Comparison of ENCODE assay signal across 10 cellular contexts in the genomic region with DNA sequence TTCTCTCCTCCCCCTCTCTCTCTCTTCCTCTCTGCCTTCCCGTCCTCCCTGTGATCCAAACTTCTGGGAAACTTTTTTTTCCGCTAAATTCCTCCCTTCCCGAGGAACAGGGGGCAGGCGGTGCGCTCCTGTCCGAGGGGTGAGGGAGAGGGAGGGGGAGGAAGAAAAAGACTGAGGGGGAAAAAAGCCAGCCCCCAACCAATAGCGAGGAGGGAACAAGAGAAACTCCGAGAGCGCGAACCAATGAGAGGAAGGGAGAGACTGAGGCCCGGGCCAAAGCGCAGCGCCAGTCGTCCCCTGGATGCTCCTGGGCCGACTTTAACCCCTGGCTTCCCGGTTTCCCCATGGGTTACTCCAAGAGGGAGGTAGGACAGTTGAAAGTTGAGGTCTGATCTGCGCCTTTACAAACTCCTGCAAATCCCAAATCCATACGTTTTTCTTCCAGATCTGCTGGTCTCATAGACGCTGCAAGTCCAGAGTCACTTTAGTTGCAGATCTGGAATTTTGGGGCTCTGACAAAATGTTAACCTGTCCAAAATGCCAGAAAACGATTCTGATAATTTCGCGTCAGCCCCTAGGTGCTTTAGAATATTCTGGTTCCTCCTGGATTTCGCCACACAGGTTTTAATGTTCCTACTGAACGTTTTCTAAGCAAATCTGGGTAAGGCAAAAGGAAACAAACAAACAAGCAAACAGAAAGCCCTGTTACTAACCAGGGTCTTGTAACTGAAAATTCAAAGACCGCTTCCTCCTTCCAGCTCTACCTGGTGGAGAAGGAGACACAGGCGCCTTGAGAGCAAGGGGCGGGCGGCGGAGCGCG. TPM values are rescaled to one million over a fixed set of nuclear protein-coding genes. Genes with fewer than 3 reads are reported as not detected.
DNase-seq lines count a peak whose midpoint lies in the region; ATAC-seq, FAIRE-seq and TF ChIP-seq lines count a peak whose summit lies in the region.
"Had no signal": no experiment of that assay in that cellular context is flagged by ENCODE, and none has a peak within 500 bp of the region (broad histone marks: within the 10 kb centered on the region; RNA-seq: fewer than 3 reads in every experiment).

A gene (minus strand): TSS at position 158 of the 820 bp plus-strand sequence. CDS start 548 bp downstream, outside the sequence.

- TF ChIP-seq POLR2A in endothelial cell of umbilical vein (IDR thresholded peaks at IDR 0.05; ENCODE audit: low read depth, low read length) = no peak

- H3K36me3 Mint-ChIP-seq in naive thymus-derived CD4-positive, alpha-beta T cell = peaks cover 0 to 17% (median 4%) of the 10 kb centered on the region in 5 donors

- H3K36me3 ChIP-seq in endothelial cell of umbilical vein (ENCODE audit: control insufficient read depth in 2 of 2, extremely low read depth in 1 of 2, insufficient read depth in 2 of 2, low read length in 2 of 2) (no peaks in the 10 kb centered on the region), aorta (ENCODE audit: control insufficient read depth in 1 of 2, insufficient read depth in 2 of 2, low read length in 1 of 2) (no peaks in the 10 kb centered on the region)
- H3K36me3 ChIP-seq in naive thymus-derived CD4-positive, alpha-beta T cell (ENCODE audit: control insufficient read depth in 2 of 3, insufficient read depth in 3 of 3, low read length in 3 of 3) = no peaks in the 10 kb centered on the region

- peaks cover 0 to 56% (median 11%) of the 10 kb centered on the region in 11 donors for H3K9me3 Mint-ChIP-seq in naive thymus-derived CD4-positive, alpha-beta T cell

- H3K27ac ChIP-seq in endothelial cell of umbilical vein (ENCODE audit: insufficient read depth, low read depth, low read length) (no peak within 1 kb of the TSS), aorta (ENCODE audit: low read depth in 1 of 2, low read length in 2 of 2) (no peak within 1 kb of the TSS)
- no peak within 1 kb of the TSS for H3K27ac ChIP-seq in naive thymus-derived CD4-positive, alpha-beta T cell (ENCODE audit: low read depth, low read length)

- no peak within 1 kb of the TSS for H3K9ac ChIP-seq in endothelial cell of umbilical vein (replicated peaks; ENCODE audit: extremely low read depth, insufficient read depth, low read length)

- H2AFZ ChIP-seq in endothelial cell of umbilical vein (ENCODE audit: low read depth, low read length) = no peak within 1 kb of the TSS

- no peaks in the 10 kb centered on the region for H4K20me1 ChIP-seq in endothelial cell of umbilical vein (replicated peaks; ENCODE audit: control insufficient read depth, extremely low read depth, insufficient read depth, low read length)

- H3K9me3 ChIP-seq in endothelial cell of umbilical vein (replicated peaks; ENCODE audit: control insufficient read depth, insufficient read depth, low read length) = no peaks in the 10 kb centered on the region
- H3K9me3 ChIP-seq in naive thymus-derived CD4-positive, alpha-beta T cell (ENCODE audit: control insufficient read depth in 2 of 3, low read length in 3 of 3) = no peaks in the 10 kb centered on the region
- no peaks in the 10 kb centered on the region for H3K9me3 ChIP-seq in aorta (ENCODE audit: control insufficient read depth, low read length)

- no peaks in the 10 kb centered on the region for H3K79me2 ChIP-seq in endothelial cell of umbilical vein (ENCODE audit: control insufficient read depth, insufficient read depth, low read length)

- peaks cover 80 to 94% (median 92%) of the 10 kb centered on the region in 5 donors for H3K27me3 Mint-ChIP-seq in naive thymus-derived CD4-positive, alpha-beta T cell

- no peak for TF ChIP-seq CTCF in endothelial cell of umbilical vein (IDR thresholded peaks at IDR 0.05; ENCODE audit: extremely low read depth in 1 of 2, insufficient read depth in 1 of 2, low read depth in 1 of 2, low read length in 2 of 2)

- dilution Hi-C loops in endothelial cell of umbilical vein (cut with MboI; ENCODE audit: extremely low pct_ligation_motif_present, low sequenced_read_pairs) = no loop called here

- H3K27me3 ChIP-seq in endothelial cell of umbilical vein (ENCODE audit: control insufficient read depth in 2 of 2, insufficient read depth in 2 of 2, low read length in 2 of 2) (peaks cover 95 to 98% of the 10 kb centered on the region in 2 experiments), aorta (ENCODE audit: control insufficient read depth in 1 of 2, insufficient read depth in 2 of 2, low read length in 1 of 2) (peaks cover 0 to 6% of the 10 kb centered on the region in 2 donors)
- H3K27me3 ChIP-seq in naive thymus-derived CD4-positive, alpha-beta T cell (ENCODE audit: control insufficient read depth in 2 of 2, insufficient read depth in 2 of 2, low read length in 2 of 2) = peaks cover 10 to 17% of the 10 kb centered on the region in 2 donors

- DNase-seq in Right ventricle myocardium superior (no peak), Right ventricle myocardium inferior (ENCODE audit: missing footprints) (no peak), endothelial cell of umbilical vein (ENCODE audit: low read depth, low spot score) (no peak), aorta (no peak), middle frontal gyrus (ENCODE audit: extremely low spot score, low spot score) (no peak), RPMI8226 (no peak)
- no peak for DNase-seq in naive thymus-derived CD4-positive, alpha-beta T cell
- DNase-seq: NCI-H1930 had no signal

- no peak within 1 kb of the TSS for H3K4me2 ChIP-seq in endothelial cell of umbilical vein (ENCODE audit: insufficient read depth, low read length)

- peaks cover 12% of the 10 kb centered on the region for H3K4me1 ChIP-seq in endothelial cell of umbilical vein (ENCODE audit: control insufficient read depth, extremely low read depth, insufficient read depth, low read length)
- H3K4me1 ChIP-seq in naive thymus-derived CD4-positive, alpha-beta T cell (ENCODE audit: control insufficient read depth in 2 of 2, insufficient read depth in 2 of 2, low read length in 2 of 2) = no peaks in the 10 kb centered on the region
- no peaks in the 10 kb centered on the region for H3K4me1 ChIP-seq in aorta (ENCODE audit: control insufficient read depth in 1 of 2, insufficient read depth in 2 of 2, low read length in 2 of 2)

- peak within 1 kb of the TSS in 9 of 10 donors; percentile 38 to 82 (median 56) for H3K4me3 Mint-ChIP-seq in naive thymus-derived CD4-positive, alpha-beta T cell

- CTCF ChIA-PET in endothelial cell of umbilical vein (lab: Charles Lee) = no interaction called here
- CTCF ChIA-PET in naive thymus-derived CD4-positive, alpha-beta T cell (lab: Charles Lee) = no interaction called here

- peak within 1 kb of the TSS in 1 of 3 experiments; percentile 0 for H3K4me3 ChIP-seq in endothelial cell of umbilical vein (replicated peaks in 1 of 3; ENCODE audit: insufficient read depth in 1 of 3, low read depth in 1 of 3, low read length in 3 of 3)
- H3K4me3 ChIP-seq in naive thymus-derived CD4-positive, alpha-beta T cell (ENCODE audit: low read length) = no peak within 1 kb of the TSS
- peak within 1 kb of the TSS; percentile 39 to 40 for H3K4me3 ChIP-seq in aorta (ENCODE audit: low read length in 2 of 2)

- peak; percentile 38 for ATAC-seq in Right ventricle myocardium superior (ENCODE audit: poor library complexity)
- ATAC-seq in Right ventricle myocardium inferior = no peak
- no peak for ATAC-seq in naive thymus-derived CD4-positive, alpha-beta T cell
- ATAC-seq in aorta (ENCODE audit: low FRiP score) = no peak
- ATAC-seq in GM21360 (IDR thresholded peaks at IDR 0.05; ENCODE audit: unreplicated experiment) = no peak

- POLR2A ChIA-PET in endothelial cell of umbilical vein (lab: Charles Lee) = no interaction called here
- POLR2A ChIA-PET in naive thymus-derived CD4-positive, alpha-beta T cell (lab: Charles Lee) = no interaction called here

- peak; percentile 68 for FAIRE-seq in endothelial cell of umbilical vein (lab: Jason Lieb, UNC)

- WGBS in aorta, 2 donors = 15 to 18% methylated on average over 30 to 31 of the region's 31 CpGs

- no peaks in the 10 kb centered on the region for H3K9me1 ChIP-seq in endothelial cell of umbilical vein (replicated peaks; ENCODE audit: control insufficient read depth, extremely low read depth, insufficient read depth, low read length)

- intact Hi-C loops in Right ventricle myocardium superior (cut with DNase I) (no loop called here), Right ventricle myocardium inferior (cut with DNase I) (no loop called here), endothelial cell of umbilical vein (cut with micrococcal nuclease) (no loop called here), aorta (cut with DNase I) (no loop called here)
- intact Hi-C loops in naive thymus-derived CD4-positive, alpha-beta T cell (cut with micrococcal nuclease) = no loop called here

- H3K27ac Mint-ChIP-seq in naive thymus-derived CD4-positive, alpha-beta T cell = peak within 1 kb of the TSS in 1 of 9 donors; percentile 77

- peaks cover 11 to 46% (median 34%) of the 10 kb centered on the region in 7 donors for H3K4me1 Mint-ChIP-seq in naive thymus-derived CD4-positive, alpha-beta T cell

- no TSS peak for BruUV-seq in endothelial cell of umbilical vein (replicated peaks; lab: Mats Ljungman, UMichigan)

TF ChIP-seq in endothelial cell of umbilical vein, 7 proteins besides CTCF, POLR2A, EP300 and RAD21 (continues in another document):
- no peak for TF ChIP-seq POLR2AphosphoS5 (IDR thresholded peaks at IDR 0.05; ENCODE audit: insufficient read depth, low read depth, low read length)
- no peak for TF ChIP-seq JUN (IDR thresholded peaks at IDR 0.05; ENCODE audit: borderline replicate concordance, insufficient read depth, insufficient read length, low read depth)
- no peak for TF ChIP-seq EZH2 (IDR thresholded peaks at IDR 0.05; ENCODE audit: borderline replicate concordance, low read depth, low read length, severe bottlenecking)
- TF ChIP-seq FOS (IDR thresholded peaks at IDR 0.05; ENCODE audit: borderline replicate concordance, insufficient read depth, low read length) = no peak
- no peak for TF ChIP-seq MYC (IDR thresholded peaks at IDR 0.05; ENCODE audit: low read depth, low read length)
- TF ChIP-seq GATA2 (IDR thresholded peaks at IDR 0.05; ENCODE audit: insufficient read depth, insufficient read length, low read depth, low read length) = no peak

RNA-seq across cellular contexts. Expression of the gene that starts here (rescaled TPM):
- total RNA-seq in Right ventricle myocardium superior = 0.43 TPM
- 0.43 TPM for total RNA-seq in Right ventricle myocardium inferior
- total RNA-seq in endothelial cell of umbilical vein = not detected in 2 replicates
- polyA plus RNA-seq in endothelial cell of umbilical vein = 0.01 and 0.05 TPM in 2 replicates
- polyA plus RNA-seq in endothelial cell of umbilical vein (2011; cell fraction: cytosol; rRNA removed) = 0.03 TPM in 1 of 2 replicates, not detected in the other
- 0.07 TPM in 1 of 2 replicates, not detected in the other for polyA plus RNA-seq in endothelial cell of umbilical vein (2011; cell fraction: nucleus; rRNA removed)
- not detected in 2 replicates for polyA plus RNA-seq in endothelial cell of umbilical vein (2012)
- 0.08 TPM in 1 of 2 replicates, not detected in the other for polyA minus RNA-seq in endothelial cell of umbilical vein
- polyA minus RNA-seq in endothelial cell of umbilical vein (2011; cell fraction: cytosol; rRNA and poly(A)+ RNA removed) = not detected
- 0.10 TPM in 1 of 2 replicates, not detected in the other for polyA minus RNA-seq in endothelial cell of umbilical vein (2011; cell fraction: nucleus; rRNA and poly(A)+ RNA removed)
- not detected for total RNA-seq in naive thymus-derived CD4-positive, alpha-beta T cell
- polyA plus RNA-seq in naive thymus-derived CD4-positive, alpha-beta T cell = not detected
- total RNA-seq in aorta = 1 to 10 TPM; 2.2 to 2.3 TPM
- 1 to 10 TPM; 1.6 to 3.1 TPM for polyA plus RNA-seq in aorta
- total RNA-seq: pulmonary artery endothelial cell had no signal

Comparison
In these comparisons a context has a peak if more than half of its experiments do, and no peak if none do; other contexts are left out.
1. Peak in ATAC-seq in Right ventricle myocardium superior; RNA of the gene not detected or under 1 TPM.